In genomic region chr5:60810438-60811085, GRCh38 we compare ENCODE assay signal across 10 cellular contexts. TPM values are rescaled to one million over a fixed set of nuclear protein-coding genes. Genes with fewer than 3 reads are reported as not detected.
DNase-seq lines count a peak whose midpoint lies in the region; ATAC-seq, FAIRE-seq and TF ChIP-seq lines count a peak whose summit lies in the region.
"Had no signal": no experiment of that assay in that cellular context is flagged by ENCODE, and none has a peak within 500 bp of the region (broad histone marks: within the 10 kb centered on the region; RNA-seq: fewer than 3 reads in every experiment).

No MANE protein-coding gene starts in this region.

- no peak for TF ChIP-seq POLR2A in HCT116 (IDR thresholded peaks at IDR 0.05; ENCODE audit: borderline replicate concordance, extremely low read depth, insufficient read depth, insufficient read length)

- H3K4me3 ChIP-seq in HCT116 (replicated peaks in 1 of 2; ENCODE audit: low read depth in 1 of 2, low read length in 2 of 2) = no peak overlapping the region; a peak in 1 of 4 replicates
- H3K4me3 ChIP-seq: thoracic aorta had no signal

- H4K20me1 ChIP-seq in HCT116 (ENCODE audit: insufficient read depth) = no peaks in the 10 kb centered on the region

- TF ChIP-seq CTCF in HCT116 (IDR thresholded peaks at IDR 0.05 in 2 of 3, conservative IDR thresholded peaks at IDR 0.05 in 1 of 3; ENCODE audit: borderline replicate concordance in 1 of 3, insufficient read depth in 1 of 3, low read depth in 2 of 3, low read length in 2 of 3) = no peak
- TF ChIP-seq CTCF in GM10266 (IDR thresholded peaks at IDR 0.05; ENCODE audit: control insufficient read depth, insufficient read depth, low read depth, missing control alignments) = no peak
- TF ChIP-seq CTCF in glutamatergic neuron (IDR thresholded peaks at IDR 0.05; ENCODE audit: partially characterized antibody, unreplicated experiment) = no peak

- H3K4me3 Mint-ChIP-seq in glutamatergic neuron (ENCODE audit: unreplicated experiment) = no peak overlapping the region

- RAD21 ChIA-PET in HCT116 (lab: Charles Lee; ENCODE audit: low non-redundant PET in 1 of 2, low total read pairs in 2 of 2, uncharacterized antibody in 2 of 2, unreplicated experiment in 2 of 2) = no interaction called here

- peaks cover 10 to 19% of the 10 kb centered on the region in 2 experiments for H3K4me1 ChIP-seq in HCT116 (ENCODE audit: control insufficient read depth in 1 of 2, insufficient read depth in 2 of 2, low read length in 2 of 2)

- BruUV-seq in HCT116 (replicated peaks; lab: Mats Ljungman, UMichigan) = no TSS peak

- CTCF ChIA-PET in HCT116 (lab: Charles Lee) = no interaction called here

- H3K27me3 ChIP-seq in HCT116 (ENCODE audit: insufficient read depth, low read length) = no peaks in the 10 kb centered on the region

- H3K9ac ChIP-seq in HCT116 (ENCODE audit: low read length) = no peak overlapping the region

- FAIRE-seq in HTR-8/SVneo (lab: Jason Lieb, UNC) = peak; percentile 16

- intact Hi-C loops in HCT116 (cut with micrococcal nuclease) = no loop called here

- H3K27me3 Mint-ChIP-seq in glutamatergic neuron (ENCODE audit: unreplicated experiment) = peaks cover 1% of the 10 kb centered on the region

- DNase-seq in HCT116 (ENCODE audit: low read depth, low spot score) = no peak
- DNase-seq in HTR-8/SVneo (ENCODE audit: insufficient read length, low spot score) = peak; percentile 22
- peak; percentile 90 for DNase-seq in kidney glomerular epithelial cell (lab: John Stamatoyannopoulos, UW)
- no peak for DNase-seq in NCI-H510A treated with DMSO at 0.1 percent for 48 hours (lab: John Stamatoyannopoulos, UW)
- DNase-seq in GM10266 (ENCODE audit: extremely low spot score) = no peak
- DNase-seq in anterior cingulate cortex (lab: John Stamatoyannopoulos, UW) = no peak
- DNase-seq in glutamatergic neuron = no peak
- DNase-seq: NCI-H82 had no signal

- no peaks in the 10 kb centered on the region for H3K9me2 ChIP-seq in HCT116 (ENCODE audit: insufficient read depth)

- H3K9me3 ChIP-seq in HCT116 (ENCODE audit: control insufficient read depth in 1 of 2, insufficient read depth in 1 of 2, low read depth in 1 of 2, low read length in 2 of 2) = no peaks in the 10 kb centered on the region
- H3K9me3 ChIP-seq: thoracic aorta had no signal

- peaks cover 2% of the 10 kb centered on the region for H3K4me1 Mint-ChIP-seq in glutamatergic neuron (ENCODE audit: low read depth, unreplicated experiment)

- H3K79me2 ChIP-seq in HCT116 (ENCODE audit: insufficient read depth, low read length) = peaks cover 7% of the 10 kb centered on the region; the same call in 1 of the 2 replicates

- no peaks in the 10 kb centered on the region for H3K36me3 Mint-ChIP-seq in glutamatergic neuron (ENCODE audit: unreplicated experiment)

- H3K9me3 Mint-ChIP-seq in glutamatergic neuron (ENCODE audit: unreplicated experiment) = no peaks in the 10 kb centered on the region

- no peak overlapping the region for H3K27ac Mint-ChIP-seq in glutamatergic neuron (ENCODE audit: unreplicated experiment)

- H2AFZ ChIP-seq in HCT116 (ENCODE audit: low read depth, low read length, poor library complexity, severe bottlenecking) = no peak overlapping the region

- peak overlapping the region; percentile 66 for H3K4me2 ChIP-seq in HCT116 (ENCODE audit: low read length)

- no peak overlapping the region; the same call in 1 of the 2 replicates for H3K27ac ChIP-seq in HCT116 (ENCODE audit: low read depth, low read length)
- H3K27ac ChIP-seq: thoracic aorta had no signal

- ATAC-seq in GM18520 (IDR thresholded peaks at IDR 0.05; ENCODE audit: unreplicated experiment) (peak; percentile 65), HCT116 (peak; percentile 95)

- no peaks in the 10 kb centered on the region for H3K36me3 ChIP-seq in HCT116 (ENCODE audit: control insufficient read depth in 1 of 2, insufficient read depth in 2 of 2, low read length in 2 of 2)
- H3K36me3 ChIP-seq: thoracic aorta had no signal

- POLR2A ChIA-PET in HCT116 (lab: Charles Lee) = no interaction called here

- no peak for TF ChIP-seq RAD21 in HCT116 (IDR thresholded peaks at IDR 0.05; ENCODE audit: low read depth)

TF ChIP-seq in HCT116, 20 proteins besides CTCF, POLR2A, EP300 and RAD21:
- TF ChIP-seq TCF7L2 (IDR thresholded peaks at IDR 0.05; ENCODE audit: borderline replicate concordance, extremely low read depth, insufficient read depth, insufficient read length) (no peak), EGR1 (IDR thresholded peaks at IDR 0.05; ENCODE audit: low read depth) (no peak), EZH2 (IDR thresholded peaks at IDR 0.05) (no peak), SIN3A (IDR thresholded peaks at IDR 0.05; ENCODE audit: low read depth) (no peak), FOSL1 (IDR thresholded peaks at IDR 0.05; ENCODE audit: low read depth) (peak; percentile 41; the same call in 1 of the 2 replicates)
TF ChIP-seq in HCT116: peak in this region for 1.

RNA-seq across cellular contexts. Expression of gene ELOVL7, which starts 33.5 kb away (rescaled TPM):
- total RNA-seq in HCT116 (2021; ENCODE audit: unreplicated experiment) (20.0 TPM), glutamatergic neuron (ENCODE audit: unreplicated experiment) (0.59 TPM)
- 9.8 and 11.0 TPM in 2 replicates for polyA plus RNA-seq in HCT116 (2012)

Comparison
In these comparisons a context has a peak if more than half of its experiments do, and no peak if none do; other contexts are left out.
1. DNase-seq: peak in HTR-8/SVneo (single experiment) and kidney glomerular epithelial cell (single experiment); none in HCT116 (single experiment), NCI-H510A treated with DMSO at 0.1 percent for 48 hours (single experiment), GM10266 (single experiment), anterior cingulate cortex (0 of 58) and glutamatergic neuron (single experiment).
2. RNA of gene ELOVL7, which starts 33.5 kb away (total RNA-seq): 20.0 TPM in HCT116 (single experiment); 0.59 TPM in glutamatergic neuron (single experiment); every median in the first group is over 10 times any median in the second.